11 cellular contexts compared by ENCODE assay signal in the genomic region with DNA sequence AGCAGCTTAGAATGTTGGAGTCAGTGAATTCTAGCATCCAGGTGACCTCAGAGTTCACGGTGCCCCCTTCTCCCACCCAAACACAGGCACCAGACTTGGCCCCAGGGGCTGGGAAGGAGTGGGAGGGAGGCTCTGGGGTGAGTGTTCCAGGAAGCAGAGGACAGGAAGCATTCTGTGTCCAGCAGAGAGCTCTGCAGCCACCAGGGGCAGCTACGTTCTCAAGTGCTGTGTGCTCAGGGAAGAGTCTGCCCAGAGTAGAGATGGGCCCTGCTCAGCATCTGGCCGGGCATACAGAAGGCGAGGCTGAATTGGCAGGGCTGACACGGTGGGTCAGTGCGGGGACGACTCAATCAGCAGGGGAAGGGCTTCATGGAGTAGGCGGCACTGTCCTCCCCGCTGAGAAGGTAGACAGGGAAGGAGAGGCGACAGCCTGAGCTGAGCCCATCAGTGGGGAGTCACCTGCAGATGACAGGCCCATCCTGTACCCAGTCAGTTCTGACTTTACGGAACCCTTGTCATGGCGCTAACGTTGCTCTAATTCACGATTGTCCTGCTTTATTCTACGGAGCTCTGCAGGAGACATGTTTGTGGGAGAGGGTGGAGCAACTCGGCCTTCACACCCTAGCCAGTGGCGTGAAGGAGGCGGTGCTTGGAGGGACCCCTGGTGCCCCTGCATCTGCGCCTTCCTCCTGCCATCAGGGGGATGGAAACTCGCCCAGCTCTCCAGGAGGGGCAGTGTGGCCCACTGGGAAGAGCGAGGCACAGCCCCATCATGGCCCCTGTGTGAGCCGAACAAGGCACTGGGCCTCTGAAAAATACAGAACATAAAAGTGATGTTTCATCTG.
DNase-seq lines count a peak whose midpoint lies in the region; ATAC-seq and TF ChIP-seq lines count a peak whose summit lies in the region.
"Had no signal": no experiment of that assay in that cellular context is flagged by ENCODE, and none has a peak within 500 bp of the region (broad histone marks: within the 10 kb centered on the region; RNA-seq: fewer than 3 reads in every experiment).

No MANE protein-coding gene starts in this region.

- TF ChIP-seq CTCF in mucosa of descending colon (IDR thresholded peaks at IDR 0.05): peak; percentile 36

- intact Hi-C loops in mucosa of descending colon (cut with DNase I, micrococcal nuclease): no loop called here

- ATAC-seq in mucosa of descending colon (peak; percentile 83), HG02981 (IDR thresholded peaks at IDR 0.05; ENCODE audit: unreplicated experiment) (no peak), HG03378 (IDR thresholded peaks at IDR 0.05; ENCODE audit: unreplicated experiment) (no peak)
- ATAC-seq: body of pancreas had no signal

- H3K9me3 ChIP-seq in mucosa of descending colon: no peaks in the 10 kb centered on the region
- H3K9me3 ChIP-seq: body of pancreas, pancreas, upper lobe of left lung had no signal

- DNase-seq in ELF-1 (ENCODE audit: low read depth, low spot score): peak; percentile 78
- DNase-seq in NCI-H146 (lab: John Stamatoyannopoulos, UW): peak; percentile 71
- DNase-seq in dermis blood vessel endothelial cell: peak; percentile 54
- peak; percentile 72 to 77 (median 74) for DNase-seq in mucosa of descending colon
- no peak for DNase-seq in NK-92 (lab: John Stamatoyannopoulos, UW; ENCODE audit: unreplicated experiment)
- no peak for DNase-seq in occipital lobe (lab: John Stamatoyannopoulos, UW)
- DNase-seq: pancreas, upper lobe of left lung had no signal

- H3K4me3 ChIP-seq in mucosa of descending colon: no peak overlapping the region
- H3K4me3 ChIP-seq: body of pancreas, pancreas, upper lobe of left lung had no signal

- H3K36me3 ChIP-seq in mucosa of descending colon (ENCODE audit: low read depth): no peaks in the 10 kb centered on the region
- H3K36me3 ChIP-seq: pancreas, upper lobe of left lung had no signal

- H3K4me1 ChIP-seq in mucosa of descending colon (ENCODE audit: low read depth): peaks cover 19% of the 10 kb centered on the region
- H3K4me1 ChIP-seq: body of pancreas, pancreas, upper lobe of left lung had no signal

Comparison
In these comparisons a context has a peak if more than half of its experiments do, and no peak if none do; other contexts are left out.
1. DNase-seq: peak in ELF-1 (single experiment), NCI-H146 (single experiment), dermis blood vessel endothelial cell (single experiment) and mucosa of descending colon (3 of 3); none in NK-92 (single experiment) and occipital lobe (single experiment).